In the genomic region with DNA sequence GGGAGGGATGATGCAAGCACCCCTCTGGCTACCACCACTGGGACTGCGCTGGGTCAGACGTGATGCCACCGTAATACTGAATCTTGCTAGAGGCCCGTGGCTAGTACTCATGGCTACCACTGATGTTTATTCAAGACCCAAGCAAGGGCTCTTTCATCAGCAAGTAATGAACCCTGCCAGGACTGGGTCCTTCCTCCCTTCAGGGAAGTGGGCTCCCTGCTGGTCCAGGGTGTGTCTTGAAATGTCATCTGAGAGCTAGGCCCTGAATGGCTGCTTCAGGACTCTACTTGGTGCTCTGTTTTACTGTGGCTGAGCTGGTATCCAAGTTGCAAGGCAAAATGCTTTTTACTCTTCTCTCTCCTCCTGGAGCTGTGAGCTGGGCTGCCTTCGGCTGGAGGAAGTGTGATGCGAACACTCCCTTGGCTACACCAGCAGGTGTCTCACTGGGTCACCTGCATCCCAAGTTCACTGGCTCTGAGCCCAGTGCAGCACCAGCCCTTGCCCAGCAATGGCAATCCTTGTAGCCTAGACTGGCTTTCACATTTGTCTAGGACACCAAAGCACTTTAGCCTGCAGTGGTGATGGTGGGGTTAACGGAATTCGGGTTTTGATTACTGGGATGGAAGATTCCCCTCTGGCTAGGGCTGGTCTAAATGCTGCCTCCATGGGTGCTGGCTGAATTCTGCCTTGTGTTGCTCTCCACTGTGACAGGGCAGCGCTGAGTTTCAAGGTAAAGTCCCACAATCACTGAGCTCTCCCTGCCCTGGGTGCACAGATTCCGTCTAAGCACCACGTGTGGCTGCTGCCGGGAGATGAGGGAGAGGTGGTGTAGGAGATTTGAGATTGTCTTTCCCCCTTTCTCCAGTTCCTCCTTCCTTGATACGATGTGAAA, we compare ENCODE assay signal across 9 cellular contexts.
DNase-seq lines count a peak whose midpoint lies in the region; ATAC-seq and TF ChIP-seq lines count a peak whose summit lies in the region.
"Had no signal": no experiment of that assay in that cellular context is flagged by ENCODE, and none has a peak within 500 bp of the region (broad histone marks: within the 10 kb centered on the region; RNA-seq: fewer than 3 reads in every experiment).

No MANE protein-coding gene starts in this region.

- H3K4me3 Mint-ChIP-seq in activated T-helper 17 cell treated with anti-CD3 and anti-CD28 coated beads, Interleukin-2, amount 50 U/mL, for 72 hours: no peak overlapping the region
- H3K4me3 Mint-ChIP-seq in memory B cell: no peak overlapping the region

- no peaks in the 10 kb centered on the region for H3K36me3 Mint-ChIP-seq in activated T-helper 17 cell treated with anti-CD3 and anti-CD28 coated beads, Interleukin-2, amount 50 U/mL, for 72 hours (ENCODE audit: low read depth)
- H3K36me3 Mint-ChIP-seq in memory B cell: no peaks in the 10 kb centered on the region

- H3K4me3 ChIP-seq in GM12865 (ENCODE audit: low read depth, low read length) (no peak overlapping the region), tibial artery (no peak overlapping the region)

- no peaks in the 10 kb centered on the region for H3K36me3 ChIP-seq in tibial artery

- no peaks in the 10 kb centered on the region for H3K27me3 ChIP-seq in tibial artery

- peak; percentile 53 for ATAC-seq in activated T-helper 17 cell treated with anti-CD3 and anti-CD28 coated beads, Interleukin-2, amount 50 U/mL, for 72 hours (replicated peaks)
- ATAC-seq in memory B cell (ENCODE audit: low read depth): peak; percentile 82

- H3K4me1 ChIP-seq in tibial artery: no peaks in the 10 kb centered on the region

- H3K27me3 Mint-ChIP-seq in activated T-helper 17 cell treated with anti-CD3 and anti-CD28 coated beads, Interleukin-2, amount 50 U/mL, for 72 hours: peaks cover 12% of the 10 kb centered on the region
- H3K27me3 Mint-ChIP-seq in memory B cell: no peaks in the 10 kb centered on the region

- no peaks in the 10 kb centered on the region for H3K9me3 Mint-ChIP-seq in activated T-helper 17 cell treated with anti-CD3 and anti-CD28 coated beads, Interleukin-2, amount 50 U/mL, for 72 hours
- no peaks in the 10 kb centered on the region for H3K9me3 Mint-ChIP-seq in memory B cell

- no peak overlapping the region for H3K27ac Mint-ChIP-seq in activated T-helper 17 cell treated with anti-CD3 and anti-CD28 coated beads, Interleukin-2, amount 50 U/mL, for 72 hours
- H3K27ac Mint-ChIP-seq in memory B cell: no peak overlapping the region

- TF ChIP-seq CTCF in GM12865 (IDR thresholded peaks at IDR 0.05; ENCODE audit: insufficient read depth, low read depth, low read length, missing control alignments) (peak; percentile 58), tibial artery (IDR thresholded peaks at IDR 0.05) (no peak)

- peaks cover 3% of the 10 kb centered on the region for H3K4me1 Mint-ChIP-seq in activated T-helper 17 cell treated with anti-CD3 and anti-CD28 coated beads, Interleukin-2, amount 50 U/mL, for 72 hours
- peaks cover 5% of the 10 kb centered on the region for H3K4me1 Mint-ChIP-seq in memory B cell

- DNase-seq in GM12865 (ENCODE audit: low read depth): peak; percentile 49
- peak; percentile 75 for DNase-seq in NCI-H1105 treated with DMSO at 0.1 percent for 48 hours (lab: John Stamatoyannopoulos, UW)
- DNase-seq in memory B cell (ENCODE audit: low spot score in 2 of 2): no peak
- DNase-seq in NOMO-1 (lab: John Stamatoyannopoulos, UW; ENCODE audit: unreplicated experiment in 2 of 2): no peak
- DNase-seq in tibial artery: no peak
- no peak for DNase-seq in COLO829 (ENCODE audit: low spot score)
- no peak for DNase-seq in NCI-H446 treated with DMSO at 0.1 percent for 48 hours (lab: John Stamatoyannopoulos, UW)
- DNase-seq: IMR-90 had no signal

- H3K9me3 ChIP-seq in tibial artery: no peaks in the 10 kb centered on the region

- intact Hi-C loops in tibial artery (cut with DNase I; ENCODE audit: low total_unique reads): loop anchor here (10.0 kb wide), 1 partner anchor 51 kb away; no protein-coding TSS in a partner anchor

- no peak overlapping the region for H3K27ac ChIP-seq in tibial artery

Comparison
In these comparisons a context has a peak if more than half of its experiments do, and no peak if none do; other contexts are left out.
1. DNase-seq: peak in GM12865 (single experiment) and NCI-H1105 treated with DMSO at 0.1 percent for 48 hours (single experiment); none in memory B cell (0 of 2), NOMO-1 (0 of 2), tibial artery (0 of 2), COLO829 (single experiment) and NCI-H446 treated with DMSO at 0.1 percent for 48 hours (single experiment).